Comparison of ENCODE assay signal across 26 cellular contexts in genomic region chr1:75316230-75316629, GRCh38.
"Had no signal": no experiment of that assay in that cellular context is flagged by ENCODE, and none has a peak within 500 bp of the region (broad histone marks: within the 10 kb centered on the region; RNA-seq: fewer than 3 reads in every experiment).

No MANE protein-coding gene starts in this region.

- H3K36me3 ChIP-seq: stomach, suprapubic skin, thoracic aorta, thyroid gland, tibial artery, tibial nerve, transverse colon, upper lobe of left lung, upper lobe of right lung, uterus, vagina had no signal

- H3K9me3 ChIP-seq: suprapubic skin, testis, thoracic aorta, thyroid gland, tibial artery, transverse colon, upper lobe of left lung, upper lobe of right lung, uterus, vagina had no signal

- FAIRE-seq: urothelium cell line had no signal

- ATAC-seq: stimulated activated effector memory CD8-positive, alpha-beta T cell treated with anti-CD3 and anti-CD28 coated beads, Interleukin-12 subunit alpha, Interleukin-12 subunit beta, amount 100 ng/mL, for 72 hours; stimulated activated memory B cell treated with anti-CD40 and anti-IgM and Interleukin-4, amounts not matched to agents 10 μg/mL and 1 μg/mL and 100 μg/mL, for 72 hours; stimulated activated naive B cell treated with anti-CD40 and anti-IgM and Interleukin-4, amounts not matched to agents 10 μg/mL and 1 μg/mL and 100 μg/mL, for 72 hours; stimulated activated naive CD8-positive, alpha-beta T cell treated with anti-CD3 and anti-CD28 coated beads, Interleukin-15, amount 100 ng/mL, for 72 hours; stimulated activated naive CD8-positive, alpha-beta T cell treated with anti-CD3 and anti-CD28 coated beads, Interleukin-15, Interleukin-2, amounts not matched to agents 100 U/mL and 50 U/mL, for 24 hours; upper lobe of right lung had no signal

- H3K4me1 ChIP-seq: stomach, suprapubic skin, testis, thyroid gland, tibial artery, tibial nerve, transverse colon, upper lobe of left lung, upper lobe of right lung, uterus, vagina had no signal

- H3K4me3 ChIP-seq: stomach, suprapubic skin, testis, thoracic aorta, thyroid gland, tibial artery, tibial nerve, transverse colon, upper lobe of left lung, upper lobe of right lung, uterus, vagina had no signal

- H3K27me3 ChIP-seq: stomach, suprapubic skin, testis, thyroid gland, tibial artery, tibial nerve, transverse colon, upper lobe of left lung, upper lobe of right lung, uterus, vagina had no signal

- DNase-seq: stimulated activated CD4-positive, alpha-beta T cell treated with anti-CD3 and anti-CD28 coated beads, Interleukin-2, amount 100 ng/mL, for 48 hours; stimulated activated CD4-positive, alpha-beta T cell treated with anti-CD3 and anti-CD28 coated beads, Interleukin-4, amount 100 ng/mL, for 1 hour; stimulated activated CD4-positive, alpha-beta T cell treated with anti-CD3 and anti-CD28 coated beads, Interleukin-4, amount 100 ng/mL, for 24 hours; stimulated activated CD4-positive, alpha-beta T cell treated with anti-CD3 and anti-CD28 coated beads, Interleukin-4, amount 100 ng/mL, for 4 hours; stimulated activated CD8-positive, alpha-beta memory T cell treated with anti-CD3 and anti-CD28 coated beads, Interleukin-4, amount 100 ng/mL, for 48 hours; stimulated activated naive B cell treated with anti-CD40 and anti-IgM and Interleukin-4, amounts not matched to agents 10 μg/mL and 1 μg/mL and 100 μg/mL, for 72 hours; stimulated activated naive CD4-positive, alpha-beta T cell; stimulated activated naive CD4-positive, alpha-beta T cell treated with Interleukin-2 at 50 U/mL for 16 hours; stimulated activated naive CD8-positive, alpha-beta T cell treated with anti-CD3 and anti-CD28 coated beads, Interleukin-15, amount 100 ng/mL, for 72 hours; stimulated activated naive CD8-positive, alpha-beta T cell treated with anti-CD3 and anti-CD28 coated beads, Interleukin-15, Interleukin-2, amounts not matched to agents 100 U/mL and 50 U/mL, for 24 hours; stomach; substantia nigra; testis; thyroid gland; tibial artery; transverse colon; upper lobe of left lung; upper lobe of right lung; uterus had no signal

- H3K27ac ChIP-seq: stomach, suprapubic skin, testis, thoracic aorta, thyroid gland, tibial artery, tibial nerve, transverse colon, upper lobe of left lung, upper lobe of right lung, uterus, vagina had no signal
